ENCODE assay signal across 6 cellular contexts in genomic region chr1:18340787-18341186, GRCh38.
"Had no signal": no experiment of that assay in that cellular context is flagged by ENCODE, and none has a peak within 500 bp of the region (broad histone marks: within the 10 kb centered on the region; RNA-seq: fewer than 3 reads in every experiment).

No MANE protein-coding gene starts in this region.

- DNase-seq: GDM1, GF-D8 had no signal

- FAIRE-seq: G401.6, GM12891, GM18507, GM19239 had no signal
